In the genomic region with DNA sequence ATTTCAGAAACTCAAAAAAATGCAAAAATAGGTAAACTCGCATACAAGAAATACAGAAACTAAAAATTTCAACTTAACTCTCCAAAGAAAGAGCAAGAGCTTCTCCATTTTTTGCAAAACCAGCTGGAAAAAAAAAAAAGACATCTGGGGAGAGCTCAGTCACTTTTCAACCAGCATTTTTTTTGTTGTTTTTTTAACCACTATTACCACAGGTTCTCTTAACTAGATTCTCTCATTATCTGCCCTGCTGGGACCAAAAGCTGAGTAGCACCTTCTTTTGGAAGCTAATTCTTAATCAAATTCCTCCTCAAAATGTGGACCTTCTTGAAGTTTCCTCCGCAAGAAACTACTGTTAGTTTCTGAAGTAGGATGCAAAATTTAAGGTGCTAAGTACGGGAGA, we compare ENCODE assay signal across 16 cellular contexts. TPM values are rescaled to one million over a fixed set of nuclear protein-coding genes. Genes with fewer than 3 reads are reported as not detected.
DNase-seq lines count a peak whose midpoint lies in the region; ATAC-seq, FAIRE-seq and TF ChIP-seq lines count a peak whose summit lies in the region.
"Had no signal": no experiment of that assay in that cellular context is flagged by ENCODE, and none has a peak within 500 bp of the region (broad histone marks: within the 10 kb centered on the region; RNA-seq: fewer than 3 reads in every experiment).

No MANE protein-coding gene starts in this region.

- H3K27ac ChIP-seq in HUES64 (ENCODE audit: low read depth, low read length) (peak overlapping the region; percentile 25; the same call in 1 of the 2 replicates), neural progenitor cell (peak overlapping the region; percentile 47), dorsolateral prefrontal cortex (no peak overlapping the region)
- H3K27ac ChIP-seq: BLaER1 treated with 17β-estradiol and CSF1 and Interleukin-3, amounts not matched to agents 10 nM and 100 nM had no signal

- H3K27me3 Mint-ChIP-seq in chondrocyte (ENCODE audit: low read depth): no peaks in the 10 kb centered on the region
- peaks cover 2% of the 10 kb centered on the region for H3K27me3 Mint-ChIP-seq in neural progenitor cell (ENCODE audit: insufficient read depth, low read depth)

- H3K4me1 ChIP-seq in ES-I3 (ENCODE audit: insufficient read depth, low read length) (peaks cover 12% of the 10 kb centered on the region), HUES64 (ENCODE audit: insufficient read depth, low read length) (peaks cover 36% of the 10 kb centered on the region), neural progenitor cell (peaks cover 15% of the 10 kb centered on the region)

- H3F3A ChIP-seq in neural progenitor cell (ENCODE audit: low read depth): peaks cover 5% of the 10 kb centered on the region

- peaks cover 100% of the 10 kb centered on the region for H4K20me1 ChIP-seq in neural progenitor cell (ENCODE audit: low read depth)
- H4K20me1 ChIP-seq: BLaER1 treated with 17β-estradiol and CSF1 and Interleukin-3, amounts not matched to agents 10 nM and 100 nM had no signal

- ATAC-seq in GM21367 (IDR thresholded peaks at IDR 0.05; ENCODE audit: unreplicated experiment): no peak
- ATAC-seq: HCT116 had no signal

- H3K4me3 Mint-ChIP-seq in chondrocyte (ENCODE audit: unreplicated experiment) (no peak overlapping the region), neural progenitor cell (no peak overlapping the region)
- H3K4me3 Mint-ChIP-seq: CD4-positive, CD25-positive, alpha-beta regulatory T cell had no signal

- DNase-seq in chondrocyte (ENCODE audit: low spot score) (no peak), neural progenitor cell (ENCODE audit: low spot score) (no peak), NCI-H2171 treated with DMSO at 0.1 percent for 48 hours (lab: John Stamatoyannopoulos, UW) (no peak), dorsolateral prefrontal cortex (no peak), GM19239 (ENCODE audit: insufficient read length, low spot score) (no peak)
- DNase-seq: 8988T; AML-193; CD4-positive, CD25-positive, alpha-beta regulatory T cell had no signal

- no peak for TF ChIP-seq CTCF in chondrocyte (IDR thresholded peaks at IDR 0.05)
- no peak for TF ChIP-seq CTCF in neural progenitor cell (IDR thresholded peaks at IDR 0.05)
- no peak for TF ChIP-seq CTCF in dorsolateral prefrontal cortex (IDR thresholded peaks at IDR 0.05 in 54 of 56, conservative IDR thresholded peaks at IDR 0.05 in 2 of 56; ENCODE audit: low read depth in 1 of 56, partially characterized antibody in 56 of 56)

- H3K36me3 Mint-ChIP-seq in chondrocyte (ENCODE audit: low read depth) (peaks cover 6% of the 10 kb centered on the region), neural progenitor cell (peaks cover 50% of the 10 kb centered on the region)
- H3K36me3 Mint-ChIP-seq: CD4-positive, CD25-positive, alpha-beta regulatory T cell had no signal

- FAIRE-seq in GM19239 (lab: Jason Lieb, UNC): no peak
- FAIRE-seq: G401.6, GM12892, K562 had no signal

- no peak overlapping the region for H2AFZ ChIP-seq in neural progenitor cell (replicated peaks)

- intact Hi-C loops in dorsolateral prefrontal cortex (cut with DNase I): no loop called here

- H3K9me3 Mint-ChIP-seq in chondrocyte (ENCODE audit: low read depth) (no peaks in the 10 kb centered on the region), neural progenitor cell (peaks cover 2% of the 10 kb centered on the region)

- H3K4me2 ChIP-seq in neural progenitor cell: peak overlapping the region; percentile 49
- H3K4me2 ChIP-seq: BLaER1 treated with 17β-estradiol and CSF1 and Interleukin-3, amounts not matched to agents 10 nM and 100 nM had no signal

- peaks cover 43% of the 10 kb centered on the region for H3K4me1 Mint-ChIP-seq in chondrocyte (ENCODE audit: low read depth)
- H3K4me1 Mint-ChIP-seq in neural progenitor cell: peaks cover 18% of the 10 kb centered on the region
- H3K4me1 Mint-ChIP-seq: CD4-positive, CD25-positive, alpha-beta regulatory T cell had no signal

- H3K9ac ChIP-seq in ES-I3 (ENCODE audit: low read depth, low read length) (peak overlapping the region; percentile 16; the same call in 1 of the 2 replicates), HUES64 (ENCODE audit: low read depth, low read length) (no peak overlapping the region), neural progenitor cell (no peak overlapping the region)
- H3K9ac ChIP-seq: BLaER1 treated with 17β-estradiol and CSF1 and Interleukin-3, amounts not matched to agents 10 nM and 100 nM had no signal

- WGBS in HUES64: 96% methylated on average over 3 of the region's 3 CpGs

- no peak overlapping the region for H3K4me3 ChIP-seq in HUES64 (ENCODE audit: low read length)
- H3K4me3 ChIP-seq in neural progenitor cell: no peak overlapping the region
- H3K4me3 ChIP-seq in dorsolateral prefrontal cortex: no peak overlapping the region
- H3K4me3 ChIP-seq: BLaER1 treated with 17β-estradiol and CSF1 and Interleukin-3, amounts not matched to agents 10 nM and 100 nM; K562 had no signal

- H3K79me2 ChIP-seq in neural progenitor cell (ENCODE audit: low read depth): peaks cover 100% of the 10 kb centered on the region

- H3K27me3 ChIP-seq in HUES64 (ENCODE audit: insufficient read depth, low read length): no peaks in the 10 kb centered on the region
- H3K27me3 ChIP-seq in neural progenitor cell: no peaks in the 10 kb centered on the region
- H3K27me3 ChIP-seq in dorsolateral prefrontal cortex: peaks cover 0 to 78% (median 21%) of the 10 kb centered on the region in 45 donors
- H3K27me3 ChIP-seq: BLaER1 treated with 17β-estradiol and CSF1 and Interleukin-3, amounts not matched to agents 10 nM and 100 nM had no signal

- H3K9me3 ChIP-seq in ES-I3 (ENCODE audit: control insufficient read depth, insufficient read depth, low read length) (no peaks in the 10 kb centered on the region), HUES64 (ENCODE audit: insufficient read depth, low read depth, low read length) (no peaks in the 10 kb centered on the region), neural progenitor cell (ENCODE audit: low read depth) (no peaks in the 10 kb centered on the region)
- H3K9me3 ChIP-seq: BLaER1 treated with 17β-estradiol and CSF1 and Interleukin-3, amounts not matched to agents 10 nM and 100 nM had no signal

- H3K36me3 ChIP-seq in ES-I3 (ENCODE audit: insufficient read depth, low read length): no peaks in the 10 kb centered on the region
- peaks cover 35% of the 10 kb centered on the region for H3K36me3 ChIP-seq in HUES64 (ENCODE audit: insufficient read depth, low read length)
- H3K36me3 ChIP-seq in neural progenitor cell: peaks cover 5% of the 10 kb centered on the region
- H3K36me3 ChIP-seq: BLaER1 treated with 17β-estradiol and CSF1 and Interleukin-3, amounts not matched to agents 10 nM and 100 nM had no signal

- peak overlapping the region; percentile 15 for H3K27ac Mint-ChIP-seq in chondrocyte (ENCODE audit: unreplicated experiment)
- H3K27ac Mint-ChIP-seq in neural progenitor cell: no peak overlapping the region
- H3K27ac Mint-ChIP-seq: CD4-positive, CD25-positive, alpha-beta regulatory T cell had no signal

RNA-seq across cellular contexts. Expression of gene IGF2BP3, which starts 14.2 kb away (rescaled TPM):
- 83.9 TPM for polyA plus RNA-seq in HUES64 (2013, experiment 1 of 2)
- polyA plus RNA-seq in HUES64 (2013, experiment 2 of 2): 103 TPM
- 47.9 to 55.4 TPM (median 53.0 TPM) in 3 replicates for total RNA-seq in chondrocyte
- total RNA-seq in neural progenitor cell (ENCODE audit: low replicate concordance): 172 and 242 TPM in 2 replicates
- 1 to 10 TPM in 116 of 120 experiments, under 1 TPM in 3, not detected in 1; 0.74 to 10.0 (median 3.3) TPM for total RNA-seq in dorsolateral prefrontal cortex
- polyA plus RNA-seq: CD4-positive, CD25-positive, alpha-beta regulatory T cell had no signal

Comparison
In these comparisons a context has a peak if more than half of its experiments do, and no peak if none do; other contexts are left out.
1. H3K27ac ChIP-seq: peak in HUES64 (single experiment) and neural progenitor cell (single experiment); none in dorsolateral prefrontal cortex (0 of 59).